Comparison of ENCODE assay signal across 23 cellular contexts in genomic region chr2:50116096-50116495, GRCh38.
"Had no signal": no experiment of that assay in that cellular context is flagged by ENCODE, and none has a peak within 500 bp of the region (broad histone marks: within the 10 kb centered on the region; RNA-seq: fewer than 3 reads in every experiment).

No MANE protein-coding gene starts in this region.

- H3K36me3 Mint-ChIP-seq: memory B cell, naive B cell had no signal

- H3K36me3 ChIP-seq: heart right ventricle, left ventricle myocardium inferior, lower lobe of right lung, neutrophil, stomach, thoracic aorta, transverse colon had no signal

- H3K27ac Mint-ChIP-seq: memory B cell, naive B cell, nephron progenitor cell had no signal

- DNase-seq: effector CD4-positive, alpha-beta T cell; heart right ventricle; kidney; left cardiac atrium; left ventricle myocardium inferior; lower lobe of right lung; midbrain; naive B cell; nephron progenitor cell; psoas muscle; retina; stimulated activated CD4-positive, alpha-beta T cell treated with anti-CD3 and anti-CD28 coated beads, Interleukin-2, amount 100 ng/mL, for 24 hours; stimulated activated CD4-positive, alpha-beta T cell treated with anti-CD3 and anti-CD28 coated beads, Interleukin-4, amount 100 ng/mL, for 4 hours; stimulated activated naive CD4-positive, alpha-beta T cell; stomach; substantia nigra; transverse colon had no signal

- H3K9me3 Mint-ChIP-seq: nephron progenitor cell had no signal

- H3K4me3 ChIP-seq: coronary artery, heart right ventricle, left ventricle myocardium inferior, lower lobe of right lung, psoas muscle, stomach, thoracic aorta, transverse colon had no signal

- H3K9me3 ChIP-seq: heart right ventricle, left ventricle myocardium inferior, lower lobe of right lung, neutrophil, psoas muscle, stomach, thoracic aorta, transverse colon had no signal

- H3K4me3 Mint-ChIP-seq: memory B cell, naive B cell, nephron progenitor cell had no signal

- H3K4me1 Mint-ChIP-seq: memory B cell, naive B cell had no signal

- H3K27me3 ChIP-seq: heart right ventricle, neutrophil, stomach, transverse colon had no signal

- ATAC-seq: esophagus mucosa, heart right ventricle, left cardiac atrium, lower lobe of right lung, psoas muscle, sciatic nerve had no signal

- H3K27me3 Mint-ChIP-seq: memory B cell, naive B cell had no signal

- H3K27ac ChIP-seq: coronary artery, heart right ventricle, left ventricle myocardium inferior, lower lobe of right lung, neutrophil, psoas muscle, stomach, thoracic aorta, transverse colon had no signal

- H3K4me1 ChIP-seq: lower lobe of right lung, psoas muscle, transverse colon had no signal
